Comparison of ENCODE assay signal across 16 cellular contexts in genomic region chr14:50675597-50675996, GRCh38. TPM values are rescaled to one million over a fixed set of nuclear protein-coding genes. Genes with fewer than 3 reads are reported as not detected.
DNase-seq lines count a peak whose midpoint lies in the region; ATAC-seq and TF ChIP-seq lines count a peak whose summit lies in the region.
"Had no signal": no experiment of that assay in that cellular context is flagged by ENCODE, and none has a peak within 500 bp of the region (broad histone marks: within the 10 kb centered on the region; RNA-seq: fewer than 3 reads in every experiment).

No MANE protein-coding gene starts in this region.

- no peak overlapping the region for H2AFZ ChIP-seq in PC-9

- peak in 1 of 2 experiments; percentile 35 for DNase-seq in PC-9
- peak; percentile 34 for DNase-seq in fibroblast of the aortic adventitia (ENCODE audit: low read depth)
- DNase-seq in stimulated activated naive B cell treated with anti-CD40 and anti-IgM and Interleukin-4, amounts not matched to agents 10 μg/mL and 1 μg/mL and 100 μg/mL, for 72 hours: no peak
- no peak for DNase-seq in KG1 (lab: John Stamatoyannopoulos, UW)
- DNase-seq in retina: no peak
- DNase-seq: activated CD4-positive, alpha-beta T cell treated with anti-CD3 and anti-CD28 coated beads, Interleukin-2, amount 50 U/mL, for 1 hour; adrenal gland; CD4-positive, CD25-positive, alpha-beta regulatory T cell; head of caudate nucleus; mucosa of descending colon; NK-92 treated with Interleukin-12 subunit alpha and Interleukin-12 subunit beta, amount 100 ng/mL, for 24 hours; small intestine; stimulated activated naive CD4-positive, alpha-beta T cell treated with Interleukin-2 at 50 U/mL for 16 hours; uterus had no signal

- H3K27ac Mint-ChIP-seq in stimulated activated naive B cell treated with anti-CD40 and anti-IgM and Interleukin-4, amounts not matched to agents 10 μg/mL and 1 μg/mL and 100 μg/mL, for 72 hours: peak overlapping the region; percentile 56
- H3K27ac Mint-ChIP-seq: CD4-positive, CD25-positive, alpha-beta regulatory T cell had no signal

- no peaks in the 10 kb centered on the region for H3K9me2 ChIP-seq in PC-9 (ENCODE audit: insufficient read depth)

- CTCF ChIA-PET in PC-9 (lab: Charles Lee): no interaction called here

- no peaks in the 10 kb centered on the region for H3K36me3 Mint-ChIP-seq in stimulated activated naive B cell treated with anti-CD40 and anti-IgM and Interleukin-4, amounts not matched to agents 10 μg/mL and 1 μg/mL and 100 μg/mL, for 72 hours
- H3K36me3 Mint-ChIP-seq: CD4-positive, CD25-positive, alpha-beta regulatory T cell had no signal

- H3K9me3 Mint-ChIP-seq in stimulated activated naive B cell treated with anti-CD40 and anti-IgM and Interleukin-4, amounts not matched to agents 10 μg/mL and 1 μg/mL and 100 μg/mL, for 72 hours: no peaks in the 10 kb centered on the region
- H3K9me3 Mint-ChIP-seq: CD4-positive, CD25-positive, alpha-beta regulatory T cell had no signal

- H3K4me3 ChIP-seq in PC-9 (no peak overlapping the region), fibroblast of the aortic adventitia (ENCODE audit: low read depth, low read length) (no peak overlapping the region)
- H3K4me3 ChIP-seq: adrenal gland, mucosa of descending colon, uterus had no signal

- H3K4me1 Mint-ChIP-seq in stimulated activated naive B cell treated with anti-CD40 and anti-IgM and Interleukin-4, amounts not matched to agents 10 μg/mL and 1 μg/mL and 100 μg/mL, for 72 hours: peaks cover 23 to 30% of the 10 kb centered on the region in 2 donors

- H3K36me3 ChIP-seq in PC-9 (ENCODE audit: low read depth): no peaks in the 10 kb centered on the region
- H3K36me3 ChIP-seq: adrenal gland, uterus had no signal

- H3K4me2 ChIP-seq in PC-9: peak overlapping the region; percentile 44

- no peaks in the 10 kb centered on the region for H3K9me3 ChIP-seq in PC-9 (ENCODE audit: insufficient read depth, low read depth)
- H3K9me3 ChIP-seq: adrenal gland, mucosa of descending colon, uterus had no signal

- no TSS peak for BruUV-seq in PC-9 (replicated peaks; lab: Mats Ljungman, UMichigan)

- POLR2A ChIA-PET in PC-9 (lab: Charles Lee; ENCODE audit: unreplicated experiment): interaction anchor here (0.6 kb wide), 1 partner anchor 121 kb away, joined by 4 read pairs; no protein-coding TSS in a partner anchor

- H3F3A ChIP-seq in PC-9 (ENCODE audit: insufficient read depth, low read depth): peaks cover 23% of the 10 kb centered on the region

- no peak for ATAC-seq in stimulated activated naive B cell treated with anti-CD40 and anti-IgM and Interleukin-4, amounts not matched to agents 10 μg/mL and 1 μg/mL and 100 μg/mL, for 72 hours (replicated peaks)
- ATAC-seq in GM19395 (IDR thresholded peaks at IDR 0.05; ENCODE audit: unreplicated experiment): no peak
- ATAC-seq: mucosa of descending colon had no signal

- H3K27me3 Mint-ChIP-seq in stimulated activated naive B cell treated with anti-CD40 and anti-IgM and Interleukin-4, amounts not matched to agents 10 μg/mL and 1 μg/mL and 100 μg/mL, for 72 hours: no peaks in the 10 kb centered on the region
- H3K27me3 Mint-ChIP-seq: CD4-positive, CD25-positive, alpha-beta regulatory T cell had no signal

- no peaks in the 10 kb centered on the region for H4K20me1 ChIP-seq in PC-9 (ENCODE audit: insufficient read depth)

- no peak overlapping the region for H3K27ac ChIP-seq in PC-9
- H3K27ac ChIP-seq: adrenal gland, uterus had no signal

- 0 out of 3 replicates have a peak, but pooled peaks have one; percentile 1 for TF ChIP-seq CTCF in GM12872 (IDR thresholded peaks at IDR 0.05; ENCODE audit: insufficient read depth, low read depth, low read length)
- no peak for TF ChIP-seq CTCF in PC-9 (conservative IDR thresholded peaks at IDR 0.05)
- TF ChIP-seq CTCF in fibroblast of the aortic adventitia (IDR thresholded peaks at IDR 0.05; ENCODE audit: insufficient read depth, low read length): no peak

- no peaks in the 10 kb centered on the region for H3K79me2 ChIP-seq in PC-9 (ENCODE audit: low read depth)

- intact Hi-C loops in PC-9 (cut with micrococcal nuclease; ENCODE audit: unreplicated experiment): no loop called here

- H3K4me1 ChIP-seq in PC-9 (replicated peaks; ENCODE audit: insufficient read depth): peaks cover 43% of the 10 kb centered on the region
- H3K4me1 ChIP-seq: uterus had no signal

- no peaks in the 10 kb centered on the region for H3K27me3 ChIP-seq in PC-9 (ENCODE audit: insufficient read depth, low read depth)
- H3K27me3 ChIP-seq: adrenal gland, uterus had no signal

- H3K4me3 Mint-ChIP-seq in stimulated activated naive B cell treated with anti-CD40 and anti-IgM and Interleukin-4, amounts not matched to agents 10 μg/mL and 1 μg/mL and 100 μg/mL, for 72 hours: no peak overlapping the region
- H3K4me3 Mint-ChIP-seq: CD4-positive, CD25-positive, alpha-beta regulatory T cell had no signal

RNA-seq across cellular contexts. Expression of gene SAV1, which starts 7.5 kb away (rescaled TPM):
- total RNA-seq in PC-9 (2021) (37.1 and 40.7 TPM in 2 replicates), fibroblast of the aortic adventitia (ENCODE audit: low replicate concordance) (32.4 and 42.2 TPM in 2 replicates)
